Comparison of ENCODE assay signal across 11 cellular contexts in the genomic region with DNA sequence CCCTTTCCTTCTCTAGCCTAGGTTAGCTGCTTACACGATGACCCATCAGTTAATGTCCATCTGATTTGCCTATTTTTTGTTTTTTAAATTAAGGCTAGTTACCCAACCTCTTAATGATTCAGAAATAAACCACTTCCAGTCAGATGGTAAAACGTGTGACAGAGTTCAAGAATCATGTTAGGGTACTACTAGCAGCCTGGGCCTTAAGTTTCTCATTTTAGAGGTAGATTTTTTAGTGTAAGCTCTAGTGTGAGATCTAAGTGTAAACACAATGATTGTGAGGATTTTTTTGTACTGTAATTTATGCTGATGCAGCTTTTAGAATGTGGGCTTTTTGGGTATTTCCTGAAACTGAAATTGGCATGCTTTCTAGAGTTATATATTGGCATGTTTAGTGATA.
DNase-seq lines count a peak whose midpoint lies in the region; ATAC-seq, FAIRE-seq and TF ChIP-seq lines count a peak whose summit lies in the region.
"Had no signal": no experiment of that assay in that cellular context is flagged by ENCODE, and none has a peak within 500 bp of the region (broad histone marks: within the 10 kb centered on the region; RNA-seq: fewer than 3 reads in every experiment).

No MANE protein-coding gene starts in this region.

- H3K4me1 Mint-ChIP-seq in activated CD8-positive, alpha-beta memory T cell treated with anti-CD3 and anti-CD28 coated beads, Interleukin-2, amount 10 ng/mL, durations not matched to agents 7 days and 5 days: no peaks in the 10 kb centered on the region
- no peaks in the 10 kb centered on the region for H3K4me1 Mint-ChIP-seq in T-helper 17 cell

- ATAC-seq in heart right ventricle (peak in 2 of 8 donors; percentile 10 to 36), left cardiac atrium (no peak), T-helper 17 cell (no peak)
- ATAC-seq in activated CD8-positive, alpha-beta memory T cell treated with anti-CD3 and anti-CD28 coated beads, Interleukin-2, amount 10 ng/mL, durations not matched to agents 7 days and 5 days: no peak
- ATAC-seq: effector memory CD8-positive, alpha-beta T cell had no signal

- H3K27ac ChIP-seq in heart right ventricle (peak overlapping the region in 6 of 10 donors; percentile 15 to 61 (median 40)), SK-N-MC (peak overlapping the region; percentile 98), coronary artery (peak overlapping the region in 1 of 2 donors; percentile 43)

- H3K36me3 ChIP-seq in heart right ventricle: no peaks in the 10 kb centered on the region
- peaks cover 22% of the 10 kb centered on the region for H3K36me3 ChIP-seq in SK-N-MC (ENCODE audit: insufficient read depth, low read length)

- peaks cover 0 to 42% (median 27%) of the 10 kb centered on the region in 9 donors for H3K4me1 ChIP-seq in heart right ventricle

- no peaks in the 10 kb centered on the region for H3K27me3 Mint-ChIP-seq in activated CD8-positive, alpha-beta memory T cell treated with anti-CD3 and anti-CD28 coated beads, Interleukin-2, amount 10 ng/mL, durations not matched to agents 7 days and 5 days
- H3K27me3 Mint-ChIP-seq in T-helper 17 cell: no peaks in the 10 kb centered on the region
- H3K27me3 Mint-ChIP-seq: effector memory CD8-positive, alpha-beta T cell had no signal

- DNase-seq in heart right ventricle: no peak
- no peak for DNase-seq in left cardiac atrium
- DNase-seq in SK-N-MC (ENCODE audit: low read depth, low spot score): no peak
- DNase-seq in coronary artery (ENCODE audit: low spot score): no peak
- no peak for DNase-seq in activated CD8-positive, alpha-beta memory T cell treated with anti-CD3 and anti-CD28 coated beads, Interleukin-2, amount 10 ng/mL, durations not matched to agents 7 days and 5 days
- no peak for DNase-seq in activated gamma-delta T cell treated with Interleukin-2 at 50 U/mL for 16 hours
- no peak for DNase-seq in T-helper 17 cell
- DNase-seq: activated naive CD4-positive, alpha-beta T cell; effector memory CD8-positive, alpha-beta T cell; retina had no signal

- peaks cover 0 to 13% (median 0%) of the 10 kb centered on the region in 11 donors for H3K9me3 ChIP-seq in heart right ventricle
- no peaks in the 10 kb centered on the region for H3K9me3 ChIP-seq in SK-N-MC (ENCODE audit: low read depth, low read length)
- no peaks in the 10 kb centered on the region for H3K9me3 ChIP-seq in T-helper 17 cell (ENCODE audit: control insufficient read depth, low read length, poor library complexity, severe bottlenecking)

- 50 to 56% methylated on average over 2 of the region's 2 CpGs for WGBS in heart right ventricle, 2 donors

- no peaks in the 10 kb centered on the region for H3K27me3 ChIP-seq in heart right ventricle

- CTCF ChIA-PET in activated CD8-positive, alpha-beta memory T cell treated with anti-CD3 and anti-CD28 coated beads, Interleukin-2, amount 10 ng/mL, durations not matched to agents 7 days and 5 days (lab: Charles Lee): no interaction called here

- no peaks in the 10 kb centered on the region for H3K36me3 Mint-ChIP-seq in activated CD8-positive, alpha-beta memory T cell treated with anti-CD3 and anti-CD28 coated beads, Interleukin-2, amount 10 ng/mL, durations not matched to agents 7 days and 5 days
- no peaks in the 10 kb centered on the region for H3K36me3 Mint-ChIP-seq in T-helper 17 cell (ENCODE audit: low read depth)

- H3K9me3 Mint-ChIP-seq in activated CD8-positive, alpha-beta memory T cell treated with anti-CD3 and anti-CD28 coated beads, Interleukin-2, amount 10 ng/mL, durations not matched to agents 7 days and 5 days (ENCODE audit: low read depth): peaks cover 2% of the 10 kb centered on the region
- H3K9me3 Mint-ChIP-seq: effector memory CD8-positive, alpha-beta T cell had no signal

- TF ChIP-seq CTCF in heart right ventricle (IDR thresholded peaks at IDR 0.05): no peak
- no peak for TF ChIP-seq CTCF in coronary artery (IDR thresholded peaks at IDR 0.05)

- intact Hi-C loops in heart right ventricle (cut with DNase I): loop anchor here in 1 of 10 donors (5.0 to 10.0 kb wide), 3 partner anchors 64 to 131 kb away; a partner anchor contains a TSS
- intact Hi-C loops in left cardiac atrium (cut with DNase I): no loop called here

- no peak overlapping the region for H3K27ac Mint-ChIP-seq in activated CD8-positive, alpha-beta memory T cell treated with anti-CD3 and anti-CD28 coated beads, Interleukin-2, amount 10 ng/mL, durations not matched to agents 7 days and 5 days
- H3K27ac Mint-ChIP-seq in T-helper 17 cell: no peak overlapping the region
- H3K27ac Mint-ChIP-seq: effector memory CD8-positive, alpha-beta T cell had no signal

- FAIRE-seq in islet of Langerhans (lab: Jason Lieb, UNC): peak; percentile 64

- H3K9ac ChIP-seq in SK-N-MC (ENCODE audit: insufficient read length): peak overlapping the region; percentile 65

- no peak overlapping the region for H3K4me3 Mint-ChIP-seq in activated CD8-positive, alpha-beta memory T cell treated with anti-CD3 and anti-CD28 coated beads, Interleukin-2, amount 10 ng/mL, durations not matched to agents 7 days and 5 days
- no peak overlapping the region for H3K4me3 Mint-ChIP-seq in T-helper 17 cell
- H3K4me3 Mint-ChIP-seq: effector memory CD8-positive, alpha-beta T cell had no signal

- H3K4me3 ChIP-seq in heart right ventricle (no peak overlapping the region), SK-N-MC (peak overlapping the region; percentile 73), coronary artery (no peak overlapping the region)
